ENCODE assay signal across 15 cellular contexts in genomic region chr11:708511-708910, GRCh38. TPM values are rescaled to one million over a fixed set of nuclear protein-coding genes. Genes with fewer than 3 reads are reported as not detected.
DNase-seq lines count a peak whose midpoint lies in the region; TF ChIP-seq lines count a peak whose summit lies in the region.
"Had no signal": no experiment of that assay in that cellular context is flagged by ENCODE, and none has a peak within 500 bp of the region (broad histone marks: within the 10 kb centered on the region; RNA-seq: fewer than 3 reads in every experiment).

No MANE protein-coding gene starts in this region.

- H3K9me3 ChIP-seq in Peyer's patch (no peaks in the 10 kb centered on the region), esophagus squamous epithelium (no peaks in the 10 kb centered on the region), trophoblast cell (ENCODE audit: insufficient read depth, low read depth, low read length) (no peaks in the 10 kb centered on the region)
- H3K9me3 ChIP-seq: neutrophil had no signal

- H3K79me1 ChIP-seq in trophoblast cell (ENCODE audit: low read length), result peaks cover 36% of the 10 kb centered on the region

- H2BK12ac ChIP-seq in trophoblast cell (ENCODE audit: low read length), result peak overlapping the region; percentile 25

- no peak overlapping the region for H3K9ac ChIP-seq in trophoblast cell (ENCODE audit: low read length)

- H2AK5ac ChIP-seq in trophoblast cell (ENCODE audit: low read length), result peak overlapping the region; percentile 65

- TF ChIP-seq POLR2A in Peyer's patch (IDR thresholded peaks at IDR 0.05), result no peak
- no peak for TF ChIP-seq POLR2A in esophagus squamous epithelium (IDR thresholded peaks at IDR 0.05)

- peak overlapping the region; percentile 72 for H3K18ac ChIP-seq in trophoblast cell (ENCODE audit: low read length)

- H2AFZ ChIP-seq in trophoblast cell (ENCODE audit: insufficient read depth, low read length, poor library complexity), result no peak overlapping the region

- intact Hi-C loops in esophagus squamous epithelium (cut with DNase I), result no loop called here

- H3K36me3 ChIP-seq in Peyer's patch (no peaks in the 10 kb centered on the region), esophagus squamous epithelium (peaks cover 0 to 58% (median 8%) of the 10 kb centered on the region in 3 donors), trophoblast cell (ENCODE audit: control insufficient read depth in 1 of 2, insufficient read depth in 2 of 2, low read length in 2 of 2) (peaks cover 22 to 32% of the 10 kb centered on the region in 2 experiments)

- H4K8ac ChIP-seq in trophoblast cell (ENCODE audit: low read depth, low read length), result no peak overlapping the region

- H3K4me3 ChIP-seq in Peyer's patch, result peak overlapping the region in 2 of 4 donors; percentile 77 to 81
- peak overlapping the region; percentile 63 to 87 (median 76) for H3K4me3 ChIP-seq in esophagus squamous epithelium
- no peak overlapping the region for H3K4me3 ChIP-seq in trophoblast cell (ENCODE audit: low read depth, low read length)
- H3K4me3 ChIP-seq: SK-N-MC had no signal

- H3K23ac ChIP-seq in trophoblast cell (ENCODE audit: low read length), result no peak overlapping the region

- peak overlapping the region; percentile 45 for H4K91ac ChIP-seq in trophoblast cell (ENCODE audit: low read depth, low read length)

- H3K14ac ChIP-seq in trophoblast cell (ENCODE audit: low read length), result peak overlapping the region; percentile 29

- H3K4me2 ChIP-seq in trophoblast cell (ENCODE audit: low read length), result no peak overlapping the region

- H3K27me3 ChIP-seq in Peyer's patch (no peaks in the 10 kb centered on the region), esophagus squamous epithelium (peaks cover 0 to 36% (median 0%) of the 10 kb centered on the region in 4 donors), trophoblast cell (ENCODE audit: insufficient read depth, low read length) (no peaks in the 10 kb centered on the region)

- no peak overlapping the region for H4K12ac ChIP-seq in trophoblast cell (ENCODE audit: low read depth, low read length)

- peaks cover 27% of the 10 kb centered on the region for H3K79me2 ChIP-seq in trophoblast cell (ENCODE audit: control insufficient read depth, insufficient read depth, low read length, poor library complexity)

- H3K4ac ChIP-seq in trophoblast cell (ENCODE audit: low read depth, low read length), result peak overlapping the region; percentile 78

- H2BK120ac ChIP-seq in trophoblast cell (ENCODE audit: insufficient read depth, low read length, poor library complexity), result no peak overlapping the region

- TF ChIP-seq CTCF in C4-2B (conservative IDR thresholded peaks at IDR 0.05) (no peak), Peyer's patch (IDR thresholded peaks at IDR 0.05) (no peak), esophagus squamous epithelium (IDR thresholded peaks at IDR 0.05) (no peak)

- H2BK5ac ChIP-seq in trophoblast cell (ENCODE audit: low read depth, low read length, poor library complexity), result peak overlapping the region; percentile 10

- H3K27ac ChIP-seq in C4-2B (peak overlapping the region; percentile 98; the same call in 1 of the 2 replicates), Peyer's patch (peak overlapping the region in 3 of 4 donors; percentile 90 to 98 (median 98)), esophagus squamous epithelium (peak overlapping the region; percentile 91 to 98 (median 94)), trophoblast cell (ENCODE audit: low read depth, low read length) (no peak overlapping the region)
- H3K27ac ChIP-seq: neutrophil, SK-N-MC had no signal

- peaks cover 0 to 80% (median 15%) of the 10 kb centered on the region in 4 donors for H3K4me1 ChIP-seq in Peyer's patch
- peaks cover 34 to 86% (median 49%) of the 10 kb centered on the region in 3 donors for H3K4me1 ChIP-seq in esophagus squamous epithelium
- peaks cover 34 to 49% of the 10 kb centered on the region in 2 experiments for H3K4me1 ChIP-seq in trophoblast cell (ENCODE audit: control insufficient read depth in 1 of 2, insufficient read depth in 2 of 2, low read length in 2 of 2)

- DNase-seq in Peyer's patch (no peak), esophagus squamous epithelium (lab: John Stamatoyannopoulos, UW) (no peak), trophoblast cell (no peak), HPDE6-E6E7 (ENCODE audit: extremely low spot score) (no peak), cerebellar cortex (ENCODE audit: low spot score) (no peak)
- no peak for DNase-seq in activated naive CD4-positive, alpha-beta T cell treated with anti-CD3 and anti-CD28 coated beads, Interleukin-2, amount 50 U/mL, for 16 hours
- no peak for DNase-seq in NK-92 treated with Interleukin-12 subunit alpha and Interleukin-12 subunit beta, amount 100 ng/mL, for 24 hours (lab: John Stamatoyannopoulos, UW)
- DNase-seq: activated CD4-positive, alpha-beta T cell treated with anti-CD3 and anti-CD28 coated beads for 36 hours; NCI-H1105 treated with DMSO at 0.1 percent for 48 hours; NCI-H2107; NCI-H524 treated with DMSO at 0.1 percent for 48 hours; T1000 had no signal

- WGBS in esophagus squamous epithelium, 2 donors, result 41% methylated on average over 3 of the region's 7 CpGs; no CpG with 5 or more reads in 1 of the 2 donors
- no CpG with 5 or more reads among the region's 7 CpGs for WGBS in trophoblast cell (ENCODE audit: extremely low coverage, insufficient coverage, insufficient read length)

RNA-seq across cellular contexts. Expression of gene EPS8L2, which starts 2.5 kb away (rescaled TPM):
- total RNA-seq in Peyer's patch (100 to 1,000 TPM; 258 to 710 (median 672) TPM), esophagus squamous epithelium (100 to 1,000 TPM; 163 to 367 (median 238) TPM)
- polyA plus RNA-seq in trophoblast cell (2013), result 166 and 168 TPM in 2 replicates

RNA-seq across cellular contexts. Expression of gene TMEM80, which starts 12.9 kb away (rescaled TPM):
- total RNA-seq in Peyer's patch (10 to 100 TPM; 10.7 to 58.9 (median 44.5) TPM), esophagus squamous epithelium (10 to 100 TPM; 16.1 to 55.3 (median 18.1) TPM)
- polyA plus RNA-seq in trophoblast cell (2013), result 22.2 and 23.0 TPM in 2 replicates

RNA-seq across cellular contexts. Expression of gene DEAF1, which starts 13.5 kb away (rescaled TPM):
- 10 to 100 TPM; 14.9 to 56.2 (median 47.0) TPM for total RNA-seq in Peyer's patch
- 10 to 100 TPM; 18.3 to 45.0 (median 25.4) TPM for total RNA-seq in esophagus squamous epithelium
- 24.6 and 25.8 TPM in 2 replicates for polyA plus RNA-seq in trophoblast cell (2013)

RNA-seq across cellular contexts. Expression of gene TALDO1, which starts 38.8 kb away (rescaled TPM):
- total RNA-seq in Peyer's patch (100 to 1,000 TPM; 140 to 175 (median 149) TPM), esophagus squamous epithelium (100 to 1,000 TPM; 311 to 629 (median 504) TPM)
- polyA plus RNA-seq in trophoblast cell (2013), result 244 and 248 TPM in 2 replicates
